20 cellular contexts compared by ENCODE assay signal in the genomic region with DNA sequence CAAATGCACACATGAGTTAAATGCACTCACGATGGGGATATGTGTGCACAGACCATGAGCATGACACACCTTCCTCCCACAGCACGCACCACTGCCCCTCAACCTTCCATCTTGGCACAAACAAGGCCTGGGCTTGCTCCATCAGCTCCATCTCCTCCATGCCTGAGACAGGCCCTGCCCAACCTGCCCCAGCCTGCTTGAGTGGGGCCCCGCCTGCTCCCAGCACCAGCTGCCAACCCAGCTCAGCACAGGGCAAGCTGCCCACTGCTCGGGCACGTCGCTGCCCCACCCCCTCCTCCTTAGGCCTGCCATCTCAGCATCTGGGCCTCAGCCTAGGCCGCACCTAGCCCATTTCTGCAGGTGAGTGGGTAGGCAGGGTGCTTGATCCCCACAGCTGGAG. TPM values are rescaled to one million over a fixed set of nuclear protein-coding genes. Genes with fewer than 3 reads are reported as not detected.
DNase-seq lines count a peak whose midpoint lies in the region; ATAC-seq and TF ChIP-seq lines count a peak whose summit lies in the region.
"Had no signal": no experiment of that assay in that cellular context is flagged by ENCODE, and none has a peak within 500 bp of the region (broad histone marks: within the 10 kb centered on the region; RNA-seq: fewer than 3 reads in every experiment).

No MANE protein-coding gene starts in this region.

- H3K4me1 Mint-ChIP-seq in CD8-positive, alpha-beta memory T cell, result peaks cover 21 to 27% (median 22%) of the 10 kb centered on the region in 3 donors

- no peak overlapping the region for H3K9ac ChIP-seq in SK-N-SH
- H3K9ac ChIP-seq: KMS-11 had no signal

- H4K20me1 ChIP-seq in SK-N-SH (ENCODE audit: insufficient read depth), result no peaks in the 10 kb centered on the region

- peak; percentile 1 for DNase-seq in HT-29 (ENCODE audit: low spot score)
- DNase-seq in NCI-H69 (lab: John Stamatoyannopoulos, UW), result peak; percentile 62
- peak; percentile 42 for DNase-seq in left ventricle myocardium inferior
- DNase-seq in stomach, result peak; percentile 63
- no peak for DNase-seq in CD1c-positive myeloid dendritic cell (ENCODE audit: extremely low spot score)
- DNase-seq in CD8-positive, alpha-beta memory T cell, result no peak
- no peak for DNase-seq in SK-N-SH
- DNase-seq: activated CD4-positive, CD25-positive, alpha-beta regulatory T cell; activated CD8-positive, alpha-beta memory T cell treated with anti-CD3 and anti-CD28 coated beads, Interleukin-2, amount 50 U/mL, for 4 hours; NCI-H2081 treated with DMSO at 0.1 percent for 48 hours; PC-9; T-cell; uterus had no signal

- H3K9me3 Mint-ChIP-seq in CD8-positive, alpha-beta memory T cell, result no peaks in the 10 kb centered on the region
- H3K9me3 Mint-ChIP-seq: activated naive CD4-positive, alpha-beta T cell treated with anti-CD3 and anti-CD28 coated beads, Interleukin-2, amount 50 U/mL, for 72 hours; CD14-positive monocyte; GM23338; T-cell had no signal

- H3K36me3 Mint-ChIP-seq in CD8-positive, alpha-beta memory T cell, result no peaks in the 10 kb centered on the region
- H3K36me3 Mint-ChIP-seq: activated naive CD4-positive, alpha-beta T cell treated with anti-CD3 and anti-CD28 coated beads, Interleukin-2, amount 50 U/mL, for 72 hours; T-cell had no signal

- TF ChIP-seq EP300 in stomach (IDR thresholded peaks at IDR 0.05) (no peak), SK-N-SH (IDR thresholded peaks at IDR 0.05; ENCODE audit: borderline replicate concordance in 1 of 2, low read depth in 1 of 2, low read length in 1 of 2) (no peak)

- H3K27ac ChIP-seq in left ventricle myocardium inferior (replicated peaks) (no peak overlapping the region), stomach (peak overlapping the region in 3 of 5 donors; percentile 0 to 38 (median 29)), SK-N-SH (ENCODE audit: low read depth in 2 of 2, low read length in 1 of 2) (no peak overlapping the region)
- H3K27ac ChIP-seq in CD8-positive, alpha-beta memory T cell (ENCODE audit: low read depth, low read length), result no peak overlapping the region
- H3K27ac ChIP-seq: KMS-11, PC-9, uterus had no signal

- no peak for ATAC-seq in GM18498 (IDR thresholded peaks at IDR 0.05; ENCODE audit: unreplicated experiment)
- ATAC-seq: activated naive CD4-positive, alpha-beta T cell treated with anti-CD3 and anti-CD28 coated beads, Interleukin-2, amount 50 U/mL, for 72 hours; GM23338; T-cell had no signal

- POLR2A ChIA-PET in CD8-positive, alpha-beta memory T cell (lab: Charles Lee), result no interaction called here
- POLR2A ChIA-PET in SK-N-SH (lab: Yijun Ruan, JAX), result no interaction called here

- H3K4me3 Mint-ChIP-seq in CD8-positive, alpha-beta memory T cell, result no peak overlapping the region
- H3K4me3 Mint-ChIP-seq: CD14-positive monocyte, GM23338, T-cell had no signal

- H3K79me2 ChIP-seq in SK-N-SH (ENCODE audit: insufficient read depth), result no peaks in the 10 kb centered on the region

- H3K9me2 ChIP-seq in SK-N-SH, result no peaks in the 10 kb centered on the region

- peaks cover 7% of the 10 kb centered on the region for H3K27me3 ChIP-seq in left ventricle myocardium inferior (ENCODE audit: low read depth)
- H3K27me3 ChIP-seq in stomach, result peaks cover 0 to 13% (median 0%) of the 10 kb centered on the region in 3 donors
- no peaks in the 10 kb centered on the region for H3K27me3 ChIP-seq in CD8-positive, alpha-beta memory T cell (ENCODE audit: insufficient read depth, low read length, poor library complexity, severe bottlenecking)
- no peaks in the 10 kb centered on the region for H3K27me3 ChIP-seq in SK-N-SH (ENCODE audit: insufficient read depth)
- H3K27me3 ChIP-seq: uterus had no signal

- H3K27me3 Mint-ChIP-seq in CD8-positive, alpha-beta memory T cell, result peaks cover 6 to 10% of the 10 kb centered on the region in 2 donors

- intact Hi-C loops in left ventricle myocardium inferior (cut with micrococcal nuclease) (no loop called here), stomach (cut with DNase I; ENCODE audit: low total_unique reads) (loop anchor here (5.0 kb wide), 2 partner anchors 509 to 724 kb away; partner anchors contain the start of gene KRT85)

- H3K36me3 ChIP-seq in left ventricle myocardium inferior (no peaks in the 10 kb centered on the region), stomach (no peaks in the 10 kb centered on the region), SK-N-SH (replicated peaks in 1 of 2; ENCODE audit: control insufficient read depth in 1 of 2, insufficient read depth in 2 of 2, low read length in 1 of 2) (no peaks in the 10 kb centered on the region)
- H3K36me3 ChIP-seq in CD8-positive, alpha-beta memory T cell (ENCODE audit: insufficient read depth, low read length), result no peaks in the 10 kb centered on the region
- H3K36me3 ChIP-seq: uterus had no signal

- TF ChIP-seq POLR2A in stomach (IDR thresholded peaks at IDR 0.05), result no peak

- H3K4me3 ChIP-seq in left ventricle myocardium inferior, result no peak overlapping the region
- H3K4me3 ChIP-seq in stomach, result no peak overlapping the region
- no peak overlapping the region for H3K4me3 ChIP-seq in CD8-positive, alpha-beta memory T cell (ENCODE audit: low read length)
- H3K4me3 ChIP-seq in SK-N-SH (ENCODE audit: low read depth in 2 of 2, low read length in 1 of 2), result no peak overlapping the region
- H3K4me3 ChIP-seq: GM23338, PC-9, uterus had no signal

- no peak overlapping the region for H3K4me2 ChIP-seq in SK-N-SH
- H3K4me2 ChIP-seq: GM23338, KMS-11, PC-9 had no signal

- no peaks in the 10 kb centered on the region for H3K9me3 ChIP-seq in left ventricle myocardium inferior (replicated peaks)
- no peaks in the 10 kb centered on the region for H3K9me3 ChIP-seq in stomach
- no peaks in the 10 kb centered on the region for H3K9me3 ChIP-seq in CD8-positive, alpha-beta memory T cell (ENCODE audit: low read length)
- no peaks in the 10 kb centered on the region for H3K9me3 ChIP-seq in SK-N-SH
- H3K9me3 ChIP-seq: uterus had no signal

- TF ChIP-seq RAD21 in SK-N-SH (IDR thresholded peaks at IDR 0.05; ENCODE audit: low read length), result no peak

- no peak overlapping the region for H2AFZ ChIP-seq in SK-N-SH (ENCODE audit: low read depth)
- H2AFZ ChIP-seq: GM23338, PC-9 had no signal

- H3F3A ChIP-seq in SK-N-SH (replicated peaks; ENCODE audit: insufficient read depth), result peaks cover 9% of the 10 kb centered on the region

- no peak overlapping the region for H3K27ac Mint-ChIP-seq in CD8-positive, alpha-beta memory T cell
- H3K27ac Mint-ChIP-seq: activated naive CD4-positive, alpha-beta T cell treated with anti-CD3 and anti-CD28 coated beads, Interleukin-2, amount 50 U/mL, for 72 hours; GM23338; T-cell had no signal

- TF ChIP-seq CTCF in left ventricle myocardium inferior (IDR thresholded peaks at IDR 0.05; ENCODE audit: borderline replicate concordance), result no peak
- TF ChIP-seq CTCF in stomach (IDR thresholded peaks at IDR 0.05), result no peak
- TF ChIP-seq CTCF in SK-N-SH (IDR thresholded peaks at IDR 0.05), result no peak

- CTCF ChIA-PET in CD8-positive, alpha-beta memory T cell (lab: Charles Lee), result interaction anchor here (2.5 to 16.3 kb wide), 3 partner anchors 9 to 294 kb away, joined by 9 to 276 read pairs (median 13); no protein-coding TSS in a partner anchor
- CTCF ChIA-PET in SK-N-SH (lab: Yijun Ruan, JAX), result interaction anchor here (1.0 to 7.1 kb wide), 6 partner anchors 9 to 549 kb away, joined by 3 to 111 read pairs (median 4); no protein-coding TSS in a partner anchor

- H3K4me1 ChIP-seq in left ventricle myocardium inferior (peaks cover 45% of the 10 kb centered on the region), stomach (peaks cover 31 to 64% (median 50%) of the 10 kb centered on the region in 4 donors), SK-N-SH (ENCODE audit: control insufficient read depth in 1 of 2, insufficient read depth in 2 of 2, low read depth in 1 of 2, low read length in 1 of 2) (peaks cover 10 to 11% of the 10 kb centered on the region in 2 experiments; a peak in 3 of 4 replicates)
- H3K4me1 ChIP-seq in CD8-positive, alpha-beta memory T cell (ENCODE audit: insufficient read depth, low read length), result peaks cover 11% of the 10 kb centered on the region

- 39 to 70% (median 46%) methylated on average over 4 to 7 of the region's 7 CpGs for WGBS in stomach, 5 donors
- 86% methylated on average over 6 of the region's 7 CpGs for WGBS in SK-N-SH (ENCODE audit: low lambda C conversion rate)

TF ChIP-seq in SK-N-SH, 30 proteins besides CTCF, POLR2A, EP300 and RAD21 (continues in another document):
- TF ChIP-seq FOXJ3 (CRISPR knock-in tag; IDR thresholded peaks at IDR 0.05), result no peak
- no peak for TF ChIP-seq RFX5 (IDR thresholded peaks at IDR 0.05; ENCODE audit: low read length)

RNA-seq across cellular contexts. Expression of gene KRT78, which starts 27.6 kb away (rescaled TPM):
- not detected in 2 replicates for total RNA-seq in HT-29 (2014; rRNA removed; shearing (Covaris generic))
- total RNA-seq in left ventricle myocardium inferior (not detected), stomach (under 1 TPM in 1 of 5 donors, not detected in 4; 0.73 TPM)
- polyA plus RNA-seq in stomach (10 to 100 TPM in 1 of 3 donors, under 1 TPM in 1, not detected in 1; 0.76 to 98.0 TPM), SK-N-SH (2012; rRNA removed) (not detected in 2 replicates)
- not detected for total RNA-seq in CD8-positive, alpha-beta memory T cell
- polyA plus RNA-seq in CD8-positive, alpha-beta memory T cell, result not detected
- polyA plus RNA-seq in SK-N-SH (2012; cell fraction: cytosol; rRNA removed), result not detected in 2 replicates
- polyA plus RNA-seq in SK-N-SH (2012; cell fraction: nucleus; rRNA removed), result not detected in 2 replicates
- total RNA-seq: activated naive CD4-positive, alpha-beta T cell treated with anti-CD3 and anti-CD28 coated beads, Interleukin-2, amount 50 U/mL, for 72 hours; glomerular endothelial cell; GM23338; T-cell; uterus had no signal
- polyA plus RNA-seq: CD14-positive monocyte, GM23338 had no signal

RNA-seq across cellular contexts. Expression of gene KRT8, which starts 28.5 kb away (rescaled TPM):
- 5,686 and 5,723 TPM in 2 replicates for total RNA-seq in HT-29 (2014; rRNA removed; shearing (Covaris generic))
- total RNA-seq in left ventricle myocardium inferior, result 63.4 TPM
- total RNA-seq in stomach, result 1,000 to 10,000 TPM in 1 of 5 donors, 100 to 1,000 TPM in 3, 10 to 100 TPM in 1; 71.2 to 1,740 (median 566) TPM
- 1,000 to 10,000 TPM in 1 of 3 donors, 100 to 1,000 TPM in 2; 361 to 1,687 (median 767) TPM for polyA plus RNA-seq in stomach
- under 1 TPM in 1 of 2 experiments, not detected in 1; 0.46 TPM for total RNA-seq in CD8-positive, alpha-beta memory T cell
- 1.0 TPM for polyA plus RNA-seq in CD8-positive, alpha-beta memory T cell
- polyA plus RNA-seq in SK-N-SH (2012; rRNA removed), result 47.7 and 49.4 TPM in 2 replicates
- 35.6 and 44.1 TPM in 2 replicates for polyA plus RNA-seq in SK-N-SH (2012; cell fraction: cytosol; rRNA removed)
- polyA plus RNA-seq in SK-N-SH (2012; cell fraction: nucleus; rRNA removed), result 40.7 and 41.4 TPM in 2 replicates

RNA-seq across cellular contexts. Expression of gene KRT79, which starts 42.3 kb away (rescaled TPM):
- total RNA-seq in HT-29 (2014; rRNA removed; shearing (Covaris generic)), result not detected in 2 replicates
- total RNA-seq in left ventricle myocardium inferior (not detected), stomach (not detected)
- polyA plus RNA-seq in stomach (under 1 TPM in 1 of 3 donors, not detected in 2; 0.15 TPM), SK-N-SH (2012; rRNA removed) (not detected in 2 replicates)
- not detected for total RNA-seq in CD8-positive, alpha-beta memory T cell
- polyA plus RNA-seq in CD8-positive, alpha-beta memory T cell, result not detected
- not detected in 2 replicates for polyA plus RNA-seq in SK-N-SH (2012; cell fraction: cytosol; rRNA removed)
- 0.04 TPM in 1 of 2 replicates, not detected in the other for polyA plus RNA-seq in SK-N-SH (2012; cell fraction: nucleus; rRNA removed)
- total RNA-seq: G401, uterus had no signal
- polyA plus RNA-seq: CD14-positive monocyte, GM23338 had no signal

Comparison
In these comparisons a context has a peak if more than half of its experiments do, and no peak if none do; other contexts are left out.
1. DNase-seq: peak in HT-29 (single experiment), NCI-H69 (single experiment), left ventricle myocardium inferior (single experiment) and stomach (single experiment); none in CD1c-positive myeloid dendritic cell (single experiment), CD8-positive, alpha-beta memory T cell (0 of 5) and SK-N-SH (single experiment).
2. H3K27ac ChIP-seq: peak in stomach (3 of 5); none in left ventricle myocardium inferior (single experiment), CD8-positive, alpha-beta memory T cell (single experiment) and SK-N-SH (0 of 2).
3. RNA of gene KRT8, which starts 28.5 kb away (total RNA-seq): 5,686 to 5,723 TPM in HT-29, 71.2 to 1,740 TPM in stomach and 63.4 TPM in left ventricle myocardium inferior (single experiment); 0.46 TPM in CD8-positive, alpha-beta memory T cell; every median in the first group is over 10 times any median in the second.